Comparison of ENCODE assay signal across 15 cellular contexts in the genomic region with DNA sequence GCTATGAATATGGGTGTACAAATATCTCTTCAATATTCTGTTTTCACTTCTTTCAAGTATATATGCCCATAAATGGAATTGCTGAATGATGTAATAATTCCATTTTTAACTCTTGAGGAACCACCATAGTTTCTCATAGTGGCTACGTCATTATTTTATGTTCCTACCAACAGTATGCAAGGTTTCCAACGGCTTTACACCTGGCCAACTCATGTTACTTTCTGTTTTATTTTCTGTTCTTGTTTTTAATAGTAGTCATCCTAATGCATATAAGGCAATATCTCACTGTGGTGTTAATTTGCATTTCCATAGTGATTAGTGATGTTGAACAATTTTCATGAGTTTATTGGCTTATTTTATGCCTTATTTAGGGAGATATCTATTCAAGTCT.
DNase-seq lines count a peak whose midpoint lies in the region; ATAC-seq, FAIRE-seq and TF ChIP-seq lines count a peak whose summit lies in the region.
"Had no signal": no experiment of that assay in that cellular context is flagged by ENCODE, and none has a peak within 500 bp of the region (broad histone marks: within the 10 kb centered on the region; RNA-seq: fewer than 3 reads in every experiment).

No MANE protein-coding gene starts in this region.

- no peak for DNase-seq in ascending aorta (ENCODE audit: low spot score in 2 of 2)
- no peak for DNase-seq in DMS79 (lab: John Stamatoyannopoulos, UW)
- no peak for DNase-seq in adrenal gland
- no peak for DNase-seq in RCC 7860 (ENCODE audit: low spot score)
- no peak for DNase-seq in DMS 273 treated with DMSO at 0.1 percent for 48 hours (lab: John Stamatoyannopoulos, UW)
- DNase-seq: C1 segment of cervical spinal cord; OCI-M1; psoas muscle; stimulated activated CD4-positive, alpha-beta T cell treated with anti-CD3 and anti-CD28 coated beads, Interleukin-4, amount 100 ng/mL, for 1 hour had no signal

- no peak for TF ChIP-seq POLR2A in adrenal gland (IDR thresholded peaks at IDR 0.05)

- H3K4me3 ChIP-seq in ascending aorta (no peak overlapping the region), adrenal gland (no peak overlapping the region)
- H3K4me3 ChIP-seq: psoas muscle had no signal

- H3K4me1 ChIP-seq in ascending aorta (peaks cover 6 to 27% of the 10 kb centered on the region in 2 donors), adrenal gland (replicated peaks in 1 of 2) (no peaks in the 10 kb centered on the region)

- no peaks in the 10 kb centered on the region for H3K36me3 ChIP-seq in ascending aorta
- H3K36me3 ChIP-seq in adrenal gland (replicated peaks in 1 of 2) = no peaks in the 10 kb centered on the region

- FAIRE-seq in RCC 7860 (lab: Jason Lieb, UNC) = no peak
- FAIRE-seq: colon, G401.6 had no signal

- intact Hi-C loops in ascending aorta (cut with DNase I) (no loop called here), adrenal gland (cut with DNase I) (no loop called here)

- H3K9me3 ChIP-seq in ascending aorta (no peaks in the 10 kb centered on the region), adrenal gland (replicated peaks in 1 of 3) (no peaks in the 10 kb centered on the region)
- H3K9me3 ChIP-seq: psoas muscle had no signal

- TF ChIP-seq CTCF in ascending aorta (IDR thresholded peaks at IDR 0.05) (no peak), adrenal gland (IDR thresholded peaks at IDR 0.05) (no peak)

- ATAC-seq in GM18519 (IDR thresholded peaks at IDR 0.05; ENCODE audit: low FRiP score, unreplicated experiment) = peak; percentile 71
- peak; percentile 90 for ATAC-seq in GM21526 (IDR thresholded peaks at IDR 0.05; ENCODE audit: low FRiP score, unreplicated experiment)
- ATAC-seq in HG03108 (IDR thresholded peaks at IDR 0.05; ENCODE audit: unreplicated experiment) = peak; percentile 52
- ATAC-seq: psoas muscle had no signal

- H3K27me3 ChIP-seq in ascending aorta = no peaks in the 10 kb centered on the region
- H3K27me3 ChIP-seq in adrenal gland = no peaks in the 10 kb centered on the region

- H3K27ac ChIP-seq in ascending aorta (peak overlapping the region; percentile 76 to 88), adrenal gland (no peak overlapping the region)
- H3K27ac ChIP-seq: KMS-11, psoas muscle had no signal

- WGBS in adrenal gland, 4 donors = 88 to 92% (median 91%) methylated on average over 2 of the region's 2 CpGs

Comparison
In these comparisons a context has a peak if more than half of its experiments do, and no peak if none do; other contexts are left out.
1. H3K27ac ChIP-seq: peak in ascending aorta (2 of 2); none in adrenal gland (0 of 5).
2. Peak in every context shown above with its lines, with median percentiles within 50 percentile points of each other: ATAC-seq.